Comparison of ENCODE assay signal across 16 cellular contexts in genomic region chr12:67760586-67761275, GRCh38.
"Had no signal": no experiment of that assay in that cellular context is flagged by ENCODE, and none has a peak within 500 bp of the region (broad histone marks: within the 10 kb centered on the region; RNA-seq: fewer than 3 reads in every experiment).

No MANE protein-coding gene starts in this region.

- H3K4me1 ChIP-seq: thyroid gland had no signal

- H3K36me3 ChIP-seq: cardiac muscle cell, esophagus muscularis mucosa, neural progenitor cell, ovary, sigmoid colon, thyroid gland, WERI-Rb-1 had no signal

- H3K27ac Mint-ChIP-seq: activated CD4-positive, alpha-beta memory T cell treated with anti-CD3 and anti-CD28 coated beads, Interleukin-2, amount 10 ng/mL, durations not matched to agents 7 days and 5 days; memory B cell; neural progenitor cell had no signal

- DNase-seq: activated CD4-positive, alpha-beta memory T cell treated with anti-CD3 and anti-CD28 coated beads, Interleukin-2, amount 10 ng/mL, durations not matched to agents 7 days and 5 days; activated gamma-delta T cell; dorsolateral prefrontal cortex; foreskin keratinocyte; glutamatergic neuron; kidney glomerular epithelial cell; left ventricle myocardium superior; ovary; sigmoid colon; thyroid gland; WERI-Rb-1 had no signal

- H3K4me3 Mint-ChIP-seq: activated CD4-positive, alpha-beta memory T cell treated with anti-CD3 and anti-CD28 coated beads, Interleukin-2, amount 10 ng/mL, durations not matched to agents 7 days and 5 days; memory B cell; neural progenitor cell had no signal

- H3K36me3 Mint-ChIP-seq: memory B cell, neural progenitor cell had no signal

- H3K4me2 ChIP-seq: neural progenitor cell had no signal

- H3K4me1 Mint-ChIP-seq: activated CD4-positive, alpha-beta memory T cell treated with anti-CD3 and anti-CD28 coated beads, Interleukin-2, amount 10 ng/mL, durations not matched to agents 7 days and 5 days had no signal

- H3K9me3 Mint-ChIP-seq: activated CD4-positive, alpha-beta memory T cell treated with anti-CD3 and anti-CD28 coated beads, Interleukin-2, amount 10 ng/mL, durations not matched to agents 7 days and 5 days; memory B cell; neural progenitor cell had no signal

- H3K9ac ChIP-seq: neural progenitor cell had no signal

- H3K4me3 ChIP-seq: cardiac muscle cell, dorsolateral prefrontal cortex, esophagus muscularis mucosa, neural progenitor cell, ovary, sigmoid colon, thyroid gland had no signal

- H3K27ac ChIP-seq: cardiac muscle cell, dorsolateral prefrontal cortex, esophagus muscularis mucosa, foreskin keratinocyte, neural progenitor cell, ovary, sigmoid colon, thyroid gland, WERI-Rb-1 had no signal

- H2AFZ ChIP-seq: neural progenitor cell had no signal

- H3K27me3 Mint-ChIP-seq: activated CD4-positive, alpha-beta memory T cell treated with anti-CD3 and anti-CD28 coated beads, Interleukin-2, amount 10 ng/mL, durations not matched to agents 7 days and 5 days; memory B cell had no signal

- H3K9me3 ChIP-seq: esophagus muscularis mucosa, ovary, sigmoid colon, thyroid gland had no signal

- ATAC-seq: foreskin keratinocyte, left ventricle myocardium superior, SK-N-SH treated with all-trans-retinoic acid at 6 μM for 48 hours had no signal

- H3K27me3 ChIP-seq: cardiac muscle cell, dorsolateral prefrontal cortex, esophagus muscularis mucosa, foreskin keratinocyte, neural progenitor cell, ovary, sigmoid colon, thyroid gland had no signal
